Comparison of ENCODE assay signal across 17 cellular contexts in the genomic region with DNA sequence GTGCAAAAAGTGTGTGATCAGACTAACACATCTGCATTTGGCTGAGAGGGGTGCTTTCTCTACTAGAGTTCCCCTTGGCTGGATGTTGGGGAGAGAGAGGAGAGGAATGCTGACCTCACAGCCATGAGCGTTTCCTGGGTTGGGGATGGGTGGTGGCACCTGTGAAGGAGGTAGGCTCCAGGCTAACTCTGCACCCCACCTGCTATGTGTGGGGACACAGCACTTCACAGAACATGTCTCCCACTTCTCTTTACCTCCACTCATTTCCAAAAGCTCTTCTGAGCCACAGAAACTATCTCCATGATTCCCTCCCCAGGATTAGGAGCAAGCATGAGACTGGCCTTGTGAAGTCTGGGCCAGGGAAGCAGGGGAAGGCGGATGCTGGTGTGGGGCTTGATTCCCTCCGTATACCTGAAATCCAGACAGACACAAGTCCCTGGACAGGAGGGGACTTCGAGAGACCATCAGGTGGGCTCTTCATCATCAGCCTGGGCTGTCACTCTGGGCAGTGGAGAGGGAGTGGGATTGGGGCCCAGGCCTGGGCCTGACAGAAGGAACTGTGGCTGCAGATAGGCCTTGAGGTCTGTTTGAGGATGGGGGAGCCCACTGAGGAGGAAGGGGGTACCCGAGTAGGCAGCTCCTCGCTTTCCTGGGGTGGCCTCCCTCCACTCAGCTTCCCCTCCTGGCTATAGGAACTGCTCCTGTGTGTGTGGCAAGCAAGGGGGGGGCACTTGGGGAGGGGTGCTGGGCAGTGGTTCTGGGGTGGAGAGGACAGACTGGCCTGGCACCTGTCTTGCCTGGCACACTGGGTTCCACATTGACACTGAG.
"Had no signal": no experiment of that assay in that cellular context is flagged by ENCODE, and none has a peak within 500 bp of the region (broad histone marks: within the 10 kb centered on the region; RNA-seq: fewer than 3 reads in every experiment).

No MANE protein-coding gene starts in this region.

- H3K27me3 ChIP-seq: colonic mucosa, pancreas, uterus had no signal

- H3K4me1 ChIP-seq: colonic mucosa, foreskin keratinocyte, lower lobe of right lung, pancreas, stomach, uterus had no signal

- ATAC-seq: foreskin keratinocyte, lower lobe of right lung, pancreas, T-helper 17 cell had no signal

- H3K9me3 ChIP-seq: colonic mucosa, lower lobe of right lung, pancreas, stomach, uterus had no signal

- H3K4me3 ChIP-seq: colonic mucosa, lower lobe of right lung, pancreas, stomach, uterus had no signal

- H3K27ac ChIP-seq: colonic mucosa, foreskin keratinocyte, lower lobe of right lung, pancreas, stomach, WERI-Rb-1 had no signal

- H3K4me3 Mint-ChIP-seq: mesothelial cell of epicardium, neural crest cell had no signal

- DNase-seq: activated CD4-positive, alpha-beta T cell treated with anti-CD3 and anti-CD28 coated beads for 4 hours; activated CD8-positive, alpha-beta memory T cell treated with anti-CD3 and anti-CD28 coated beads for 24 hours; activated naive CD4-positive, alpha-beta T cell; caudate nucleus; colonic mucosa; effector CD8-positive, alpha-beta T cell; foreskin keratinocyte; lower lobe of right lung; stimulated activated CD4-positive, alpha-beta T cell treated with anti-CD3 and anti-CD28 coated beads, Interleukin-12 subunit alpha, Interleukin-12 subunit beta, amount 100 ng/mL, for 4 hours; stimulated activated CD4-positive, alpha-beta T cell treated with anti-CD3 and anti-CD28 coated beads, Interleukin-2, amount 100 ng/mL, for 24 hours; stomach; T-helper 17 cell; WERI-Rb-1 had no signal

- H3K27ac Mint-ChIP-seq: mesothelial cell of epicardium, T-helper 17 cell had no signal

- H3K36me3 Mint-ChIP-seq: mesothelial cell of epicardium had no signal

- H3K9me3 Mint-ChIP-seq: mesothelial cell of epicardium, neural crest cell had no signal

- H3K36me3 ChIP-seq: colonic mucosa, lower lobe of right lung, pancreas, stomach, uterus, WERI-Rb-1 had no signal
